9 cellular contexts compared by ENCODE assay signal in the genomic region with DNA sequence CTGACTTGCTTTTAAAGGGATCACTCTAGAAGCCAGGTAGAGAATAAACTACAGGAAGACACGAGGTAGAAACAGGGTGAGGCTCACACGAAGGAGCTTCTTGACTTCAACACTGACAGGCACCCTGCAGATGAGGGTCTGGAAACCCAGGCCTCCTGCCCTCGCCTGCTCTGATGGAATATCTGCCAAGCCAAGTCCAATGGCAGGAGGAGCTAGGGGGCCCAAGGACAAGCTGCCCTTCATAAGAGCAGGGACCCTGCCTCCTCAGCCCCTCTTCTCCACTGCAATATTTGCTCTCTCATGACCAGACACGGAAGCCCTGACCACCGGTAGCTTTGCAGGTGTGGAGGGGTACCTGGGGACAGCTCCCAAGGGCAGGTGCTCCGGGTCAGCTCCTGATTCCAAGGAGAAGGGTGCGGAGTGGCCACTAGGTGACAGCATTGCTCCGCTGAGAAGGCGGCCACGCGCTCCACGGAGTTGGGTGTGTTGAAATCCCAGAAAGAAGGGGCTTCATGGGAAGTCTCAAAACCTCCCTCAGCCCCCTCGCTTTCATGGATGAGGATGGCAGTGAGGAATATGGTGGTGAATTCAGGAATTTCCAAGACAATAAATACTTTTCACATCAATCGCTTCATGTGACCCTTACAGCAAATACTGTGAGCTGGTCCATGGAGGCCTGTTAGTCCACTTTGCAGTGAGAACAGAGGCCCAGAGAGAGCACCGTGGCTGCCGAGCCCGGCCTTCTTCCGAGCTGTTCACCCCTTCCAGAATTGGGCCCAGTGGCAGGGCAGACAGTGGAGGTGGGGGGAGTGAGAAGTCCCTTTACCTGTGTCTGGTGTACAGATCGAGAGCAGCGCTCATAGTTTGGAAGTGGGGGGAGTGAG. TPM values are rescaled to one million over a fixed set of nuclear protein-coding genes. Genes with fewer than 3 reads are reported as not detected.
DNase-seq lines count a peak whose midpoint lies in the region; ATAC-seq and TF ChIP-seq lines count a peak whose summit lies in the region.
"Had no signal": no experiment of that assay in that cellular context is flagged by ENCODE, and none has a peak within 500 bp of the region (broad histone marks: within the 10 kb centered on the region; RNA-seq: fewer than 3 reads in every experiment).

No MANE protein-coding gene starts in this region.

- in situ Hi-C loops in mammary epithelial cell (cut with MboI; ENCODE audit: low sequenced_read_pairs in 2 of 2), result loop anchor here (5.0 kb wide), 2 partner anchors 85 to 225 kb away; no protein-coding TSS in a partner anchor

- POLR2A ChIA-PET in WTC11 (lab: Charles Lee), result interaction anchor here (0.6 to 1.0 kb wide), 2 partner anchors 14 to 144 kb away, joined by 5 to 8 read pairs; no protein-coding TSS in a partner anchor

- no peaks in the 10 kb centered on the region for H4K20me1 ChIP-seq in mammary epithelial cell (ENCODE audit: insufficient read depth, low read length)

- intact Hi-C loops in mammary epithelial cell (cut with micrococcal nuclease), result loop anchor here (1.0 to 5.0 kb wide), 6 partner anchors 84 to 499 kb away; a partner anchor contains a TSS

- no peak overlapping the region for H2AFZ ChIP-seq in mammary epithelial cell (ENCODE audit: low read depth, low read length)

- no peaks in the 10 kb centered on the region for H3K9me3 ChIP-seq in mammary epithelial cell (replicated peaks; ENCODE audit: insufficient read depth, low read length)

- no TSS peak for BruUV-seq in mammary epithelial cell (replicated peaks; lab: Mats Ljungman, UMichigan)

- no peaks in the 10 kb centered on the region for H3K27me3 ChIP-seq in mammary epithelial cell (ENCODE audit: insufficient read depth, low read length)

- no peak overlapping the region for H3K9ac ChIP-seq in mammary epithelial cell (ENCODE audit: insufficient read depth, low read length)

- dilution Hi-C loops in mammary epithelial cell (cut with HindIII; ENCODE audit: low sequenced_read_pairs), result loop anchor here (5.0 kb wide), 2 partner anchors 40 to 80 kb away; no protein-coding TSS in a partner anchor

- ATAC-seq in WTC11 (peak; percentile 91), GM21786 (IDR thresholded peaks at IDR 0.05; ENCODE audit: unreplicated experiment) (no peak), GM21619 (IDR thresholded peaks at IDR 0.05; ENCODE audit: unreplicated experiment) (no peak)

- H3K27me3 Mint-ChIP-seq in WTC11 (ENCODE audit: low read depth), result peaks cover 22% of the 10 kb centered on the region

- no peaks in the 10 kb centered on the region for H3K79me2 ChIP-seq in mammary epithelial cell (ENCODE audit: insufficient read depth, low read length)

- peak; percentile 72 for DNase-seq in Daoy (ENCODE audit: low read depth)
- DNase-seq in M059J (ENCODE audit: low read depth), result peak; percentile 28
- DNase-seq in WTC11 (ENCODE audit: low spot score), result peak; percentile 88
- peak; percentile 21 for DNase-seq in mammary epithelial cell
- DNase-seq in left kidney (ENCODE audit: low read depth, low spot score), result peak; percentile 72
- peak in 2 of 3 donors; percentile 13 to 47 for DNase-seq in stimulated activated CD4-positive, alpha-beta T cell treated with anti-CD3 and anti-CD28 coated beads, TNF-alpha, amount 100 ng/mL, for 1 hour (ENCODE audit: low read depth in 3 of 3, low spot score in 1 of 3)

- H3K4me1 Mint-ChIP-seq in WTC11, result peaks cover 12% of the 10 kb centered on the region

- H3K4me1 ChIP-seq in mammary epithelial cell (ENCODE audit: insufficient read depth, low read length), result no peaks in the 10 kb centered on the region

- H3K27ac ChIP-seq in mammary epithelial cell (ENCODE audit: insufficient read depth, low read depth, low read length), result no peak overlapping the region

- 18% methylated on average over 20 of the region's 20 CpGs for WGBS in mammary epithelial cell (ENCODE audit: low coverage, missing lambda C conversion rate)

- peaks cover 4% of the 10 kb centered on the region; the same call in 1 of the 2 replicates for H3K9me3 Mint-ChIP-seq in WTC11
- H3K9me3 Mint-ChIP-seq: T-helper 1 cell treated with Interleukin-12 subunit alpha and Interleukin-12 subunit beta and Interleukin-4 antibody, amounts not matched to agents 30 μg/mL and 1 μg/mL, for 36 hours had no signal

- no peak overlapping the region for H3K4me3 Mint-ChIP-seq in WTC11
- H3K4me3 Mint-ChIP-seq: T-helper 1 cell treated with Interleukin-12 subunit alpha and Interleukin-12 subunit beta and Interleukin-4 antibody, amounts not matched to agents 30 μg/mL and 1 μg/mL, for 36 hours had no signal

- CTCF ChIA-PET in WTC11 (lab: Charles Lee), result interaction anchor here (0.5 to 6.5 kb wide), 91 partner anchors 8 to 1329 kb away, joined by 3 to 120 read pairs (median 5); a partner anchor contains a TSS
- CTCF ChIA-PET in mammary epithelial cell (lab: Charles Lee; ENCODE audit: low non-redundant PET), result interaction anchor here (0.6 to 1.2 kb wide), 2 partner anchors 85 to 278 kb away, joined by 5 to 8 read pairs; no protein-coding TSS in a partner anchor

- H3K27ac Mint-ChIP-seq in WTC11, result no peak overlapping the region
- H3K27ac Mint-ChIP-seq: T-helper 1 cell treated with Interleukin-12 subunit alpha and Interleukin-12 subunit beta and Interleukin-4 antibody, amounts not matched to agents 30 μg/mL and 1 μg/mL, for 36 hours had no signal

- no peaks in the 10 kb centered on the region for H3K36me3 ChIP-seq in mammary epithelial cell (ENCODE audit: insufficient read depth, low read length)

- H3K4me2 ChIP-seq in mammary epithelial cell (ENCODE audit: insufficient read depth, low read depth, low read length), result no peak overlapping the region

- H3K36me3 Mint-ChIP-seq in WTC11, result no peaks in the 10 kb centered on the region

- TF ChIP-seq CTCF in WTC11 (IDR thresholded peaks at IDR 0.05) (peak; percentile 91), mammary epithelial cell (conservative IDR thresholded peaks at IDR 0.05 in 1 of 2, IDR thresholded peaks at IDR 0.05 in 1 of 2; ENCODE audit: extremely low read depth in 1 of 2, insufficient read depth in 1 of 2, low read depth in 1 of 2, low read length in 2 of 2) (peak; percentile 91 to 99)

- no peak overlapping the region for H3K4me3 ChIP-seq in mammary epithelial cell (replicated peaks in 1 of 3; ENCODE audit: insufficient read depth in 1 of 3, low read depth in 2 of 3, low read length in 3 of 3)

TF ChIP-seq in WTC11, 78 proteins besides CTCF, POLR2A, EP300 and RAD21:
- TF ChIP-seq KAT7 (CRISPR knock-in tag; IDR thresholded peaks at IDR 0.05; ENCODE audit: borderline replicate concordance), result no peak
- TF ChIP-seq, protein P1, sequence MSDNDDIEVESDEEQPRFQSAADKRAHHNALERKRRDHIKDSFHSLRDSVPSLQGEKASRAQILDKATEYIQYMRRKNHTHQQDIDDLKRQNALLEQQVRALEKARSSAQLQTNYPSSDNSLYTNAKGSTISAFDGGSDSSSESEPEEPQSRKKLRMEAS (CRISPR knock-in tag; IDR thresholded peaks at IDR 0.05), result peak; percentile 21; the same call in 1 of the 2 replicates
- TF ChIP-seq GABPB1 (CRISPR knock-in tag; IDR thresholded peaks at IDR 0.05), result no peak
- peak; percentile 23; the same call in 1 of the 2 replicates for TF ChIP-seq FOXP1 (CRISPR knock-in tag; IDR thresholded peaks at IDR 0.05; ENCODE audit: borderline replicate concordance)

RNA-seq across cellular contexts. Expression of a gene that starts 33.2 kb away (rescaled TPM):
- 0.09 and 0.97 TPM in 2 replicates for total RNA-seq in Daoy (2014; rRNA removed; shearing (Covaris generic))
- total RNA-seq in M059J (2014; rRNA removed; shearing (Covaris generic)), result not detected in 2 replicates
- total RNA-seq in WTC11 (2021) (0.24 to 0.73 TPM (median 0.37 TPM) in 3 replicates), mammary epithelial cell (not detected)
- not detected for polyA plus RNA-seq in mammary epithelial cell
- not detected for polyA minus RNA-seq in mammary epithelial cell

Comparison
In these comparisons a context has a peak if more than half of its experiments do, and no peak if none do; other contexts are left out.
1. DNase-seq: peak in every context shown above with its lines; median percentile 88 in WTC11; 72 in Daoy; 72 in left kidney; 30 in stimulated activated CD4-positive, alpha-beta T cell treated with anti-CD3 and anti-CD28 coated beads, TNF-alpha, amount 100 ng/mL, for 1 hour; 28 in M059J; 21 in mammary epithelial cell.